In the genomic region with DNA sequence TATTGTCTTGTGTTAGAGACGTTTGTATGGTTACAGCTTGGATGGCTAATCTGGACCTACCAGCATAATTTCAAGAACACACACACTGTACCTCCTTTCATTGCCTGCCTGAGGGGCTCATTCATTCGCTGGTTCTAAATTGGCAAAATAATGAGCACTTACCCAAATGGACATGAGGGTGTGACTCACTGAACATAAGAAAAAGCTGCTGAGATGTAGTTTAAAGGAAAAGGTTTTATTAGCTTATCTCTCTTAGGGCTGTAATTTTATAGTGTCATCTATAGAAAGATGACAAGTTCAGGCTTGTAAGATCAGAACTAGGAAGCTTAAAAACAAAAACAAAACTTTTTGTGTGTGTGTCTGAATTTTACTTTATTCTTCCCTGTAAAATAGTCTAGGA, we compare ENCODE assay signal across 1 cellular context.
TF ChIP-seq lines count a peak whose summit lies in the region.

No MANE protein-coding gene starts in this region.

TF ChIP-seq in HCT116, 20 proteins besides CTCF, POLR2A, EP300 and RAD21 (continued from another document):
- TF ChIP-seq, protein P1, sequence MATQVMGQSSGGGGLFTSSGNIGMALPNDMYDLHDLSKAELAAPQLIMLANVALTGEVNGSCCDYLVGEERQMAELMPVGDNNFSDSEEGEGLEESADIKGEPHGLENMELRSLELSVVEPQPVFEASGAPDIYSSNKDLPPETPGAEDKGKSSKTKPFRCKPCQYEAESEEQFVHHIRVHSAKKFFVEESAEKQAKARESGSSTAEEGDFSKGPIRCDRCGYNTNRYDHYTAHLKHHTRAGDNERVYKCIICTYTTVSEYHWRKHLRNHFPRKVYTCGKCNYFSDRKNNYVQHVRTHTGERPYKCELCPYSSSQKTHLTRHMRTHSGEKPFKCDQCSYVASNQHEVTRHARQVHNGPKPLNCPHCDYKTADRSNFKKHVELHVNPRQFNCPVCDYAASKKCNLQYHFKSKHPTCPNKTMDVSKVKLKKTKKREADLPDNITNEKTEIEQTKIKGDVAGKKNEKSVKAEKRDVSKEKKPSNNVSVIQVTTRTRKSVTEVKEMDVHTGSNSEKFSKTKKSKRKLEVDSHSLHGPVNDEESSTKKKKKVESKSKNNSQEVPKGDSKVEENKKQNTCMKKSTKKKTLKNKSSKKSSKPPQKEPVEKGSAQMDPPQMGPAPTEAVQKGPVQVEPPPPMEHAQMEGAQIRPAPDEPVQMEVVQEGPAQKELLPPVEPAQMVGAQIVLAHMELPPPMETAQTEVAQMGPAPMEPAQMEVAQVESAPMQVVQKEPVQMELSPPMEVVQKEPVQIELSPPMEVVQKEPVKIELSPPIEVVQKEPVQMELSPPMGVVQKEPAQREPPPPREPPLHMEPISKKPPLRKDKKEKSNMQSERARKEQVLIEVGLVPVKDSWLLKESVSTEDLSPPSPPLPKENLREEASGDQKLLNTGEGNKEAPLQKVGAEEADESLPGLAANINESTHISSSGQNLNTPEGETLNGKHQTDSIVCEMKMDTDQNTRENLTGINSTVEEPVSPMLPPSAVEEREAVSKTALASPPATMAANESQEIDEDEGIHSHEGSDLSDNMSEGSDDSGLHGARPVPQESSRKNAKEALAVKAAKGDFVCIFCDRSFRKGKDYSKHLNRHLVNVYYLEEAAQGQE (IDR thresholded peaks at IDR 0.05; ENCODE audit: low read depth), result no peak
- TF ChIP-seq SRF (IDR thresholded peaks at IDR 0.05; ENCODE audit: low read depth) (no peak), FOSL1 (IDR thresholded peaks at IDR 0.05; ENCODE audit: low read depth) (no peak), ELF1 (IDR thresholded peaks at IDR 0.05; ENCODE audit: borderline replicate concordance, low read depth) (no peak), YY1 (IDR thresholded peaks at IDR 0.05; ENCODE audit: extremely low read depth, insufficient replicate concordance, low read depth, low read length) (no peak)
- TF ChIP-seq, protein P2, sequence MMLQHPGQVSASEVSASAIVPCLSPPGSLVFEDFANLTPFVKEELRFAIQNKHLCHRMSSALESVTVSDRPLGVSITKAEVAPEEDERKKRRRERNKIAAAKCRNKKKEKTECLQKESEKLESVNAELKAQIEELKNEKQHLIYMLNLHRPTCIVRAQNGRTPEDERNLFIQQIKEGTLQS (IDR thresholded peaks at IDR 0.05), result no peak
